Comparison of ENCODE assay signal across 8 cellular contexts in genomic region chr1:17502326-17502778, GRCh38. TPM values are rescaled to one million over a fixed set of nuclear protein-coding genes. Genes with fewer than 3 reads are reported as not detected.
A peak's percentile ranks its signal among the peaks of the same experiment; 100 is the strongest.
DNase-seq lines count a peak whose midpoint lies in the region; ATAC-seq and TF ChIP-seq lines count a peak whose summit lies in the region.

No MANE protein-coding gene starts in this region.

- peaks cover 11 to 34% (median 18%) of the 10 kb centered on the region in 3 donors for H3K27me3 Mint-ChIP-seq in naive B cell

- no peaks in the 10 kb centered on the region for H3K4me1 ChIP-seq in fibroblast of lung (ENCODE audit: control insufficient read depth, extremely low read depth, insufficient read depth, low read length)

- peak overlapping the region; percentile 41 for H3K4me2 ChIP-seq in fibroblast of lung (ENCODE audit: extremely low read depth, insufficient read depth, low read length)

- H3K4me1 Mint-ChIP-seq in naive B cell = no peaks in the 10 kb centered on the region

- peaks cover 3% of the 10 kb centered on the region for H3K27me3 ChIP-seq in fibroblast of lung (ENCODE audit: control insufficient read depth, insufficient read depth, low read length)

- peak; percentile 84 for DNase-seq in CD1c-positive myeloid dendritic cell (ENCODE audit: extremely low spot score)
- DNase-seq in HCEC 1CT = peak; percentile 70
- peak; percentile 19 for DNase-seq in NCI-H524 treated with DMSO at 0.1 percent for 48 hours (lab: John Stamatoyannopoulos, UW)
- DNase-seq in activated CD8-positive, alpha-beta memory T cell treated with anti-CD3 and anti-CD28 coated beads for 48 hours (ENCODE audit: low read depth in 2 of 3, low spot score in 2 of 3) = peak; percentile 26 to 44 (median 35)
- DNase-seq in fibroblast of lung (ENCODE audit: low read depth in 2 of 2) = peak; percentile 75 to 93
- DNase-seq in naive B cell = peak; percentile 27
- peak; percentile 76 for DNase-seq in stimulated activated naive CD8-positive, alpha-beta T cell treated with anti-CD3 and anti-CD28 coated beads, Interleukin-15, Interleukin-2, amounts not matched to agents 100 U/mL and 50 U/mL, for 24 hours
- DNase-seq in GF-D8 (lab: John Stamatoyannopoulos, UW) = no peak

- H3K9me3 Mint-ChIP-seq in naive B cell = peaks cover 0 to 11% (median 4%) of the 10 kb centered on the region in 7 donors

- H2AFZ ChIP-seq in fibroblast of lung (ENCODE audit: low read length) = no peak overlapping the region

- TF ChIP-seq CTCF in fibroblast of lung (conservative IDR thresholded peaks at IDR 0.05 in 1 of 2, IDR thresholded peaks at IDR 0.05 in 1 of 2; ENCODE audit: low read depth in 1 of 2, low read length in 2 of 2) = peak; percentile 90 to 98

- H3K4me3 Mint-ChIP-seq in naive B cell = no peak overlapping the region

- H3K9me3 ChIP-seq in fibroblast of lung (ENCODE audit: control insufficient read depth, insufficient read depth, low read depth, low read length) = no peaks in the 10 kb centered on the region

- no peak overlapping the region for H3K27ac Mint-ChIP-seq in naive B cell

- H3K79me2 ChIP-seq in fibroblast of lung (ENCODE audit: control insufficient read depth, insufficient read depth, low read length) = no peaks in the 10 kb centered on the region

- no peak overlapping the region for H3K9ac ChIP-seq in fibroblast of lung (ENCODE audit: insufficient read depth, low read length)

- no peak overlapping the region for H3K27ac ChIP-seq in fibroblast of lung (ENCODE audit: insufficient read depth, low read length)

- no peak overlapping the region for H3K4me3 ChIP-seq in fibroblast of lung (replicated peaks in 1 of 4; ENCODE audit: control extremely low read depth in 1 of 4, insufficient read depth in 1 of 4, low read depth in 3 of 4, low read length in 4 of 4)

- H3K36me3 Mint-ChIP-seq in naive B cell = no peaks in the 10 kb centered on the region

- no peaks in the 10 kb centered on the region for H4K20me1 ChIP-seq in fibroblast of lung (ENCODE audit: control insufficient read depth, extremely low read depth, insufficient read depth, low read length)

- peak; percentile 48 to 66 for ATAC-seq in naive B cell (ENCODE audit: low read depth in 2 of 2)
- no peak for ATAC-seq in stimulated activated naive CD8-positive, alpha-beta T cell treated with anti-CD3 and anti-CD28 coated beads, Interleukin-15, Interleukin-2, amounts not matched to agents 100 U/mL and 50 U/mL, for 24 hours

- H3K36me3 ChIP-seq in fibroblast of lung (ENCODE audit: control insufficient read depth, insufficient read depth, low read length) = no peaks in the 10 kb centered on the region

RNA-seq across cellular contexts. Expression of gene ARHGEF10L, which starts 37.1 kb away (rescaled TPM):
- 13.1 and 24.3 TPM in 2 replicates for total RNA-seq in fibroblast of lung
- polyA plus RNA-seq in fibroblast of lung (7.5 and 11.2 TPM in 2 replicates), naive B cell (ENCODE audit: low read depth in 6 of 6) (under 1 TPM in 3 of 6 donors, not detected in 3; 0.13 to 0.29 (median 0.28) TPM)
- polyA plus RNA-seq in fibroblast of lung (2012) = 10.9 and 16.2 TPM in 2 replicates
- polyA minus RNA-seq in fibroblast of lung (ENCODE audit: low replicate concordance) = 24.9 and 51.1 TPM in 2 replicates

Comparison
In these comparisons a context has a peak if more than half of its experiments do, and no peak if none do; other contexts are left out.
1. RNA of gene ARHGEF10L, which starts 37.1 kb away (polyA plus RNA-seq): 7.5 to 16.2 TPM in fibroblast of lung; 0.13 to 0.29 TPM in naive B cell; every median in the first group is over 4 times any median in the second.